In genomic region chr10:19488592-19489280, GRCh38 we compare ENCODE assay signal across 9 cellular contexts.
DNase-seq lines count a peak whose midpoint lies in the region; ATAC-seq and TF ChIP-seq lines count a peak whose summit lies in the region.
"Had no signal": no experiment of that assay in that cellular context is flagged by ENCODE, and none has a peak within 500 bp of the region (broad histone marks: within the 10 kb centered on the region; RNA-seq: fewer than 3 reads in every experiment).

No MANE protein-coding gene starts in this region.

- H3K27ac ChIP-seq in uterus (peak overlapping the region in 1 of 2 donors; percentile 40), colonic mucosa (no peak overlapping the region)
- H3K27ac ChIP-seq: neutrophil had no signal

- peaks cover 4% of the 10 kb centered on the region for H3K27me3 Mint-ChIP-seq in activated naive CD4-positive, alpha-beta T cell treated with anti-CD3 and anti-CD28 coated beads, Interleukin-2, amount 50 U/mL, for 24 hours
- H3K27me3 Mint-ChIP-seq in glutamatergic neuron (ENCODE audit: unreplicated experiment): peaks cover 2% of the 10 kb centered on the region
- no peaks in the 10 kb centered on the region for H3K27me3 Mint-ChIP-seq in nephron (ENCODE audit: low read depth)

- TF ChIP-seq CTCF in glutamatergic neuron (IDR thresholded peaks at IDR 0.05; ENCODE audit: partially characterized antibody, unreplicated experiment) (peak; percentile 55), nephron (IDR thresholded peaks at IDR 0.05; ENCODE audit: unreplicated experiment in 3 of 3) (peak in 2 of 3 experiments; percentile 19 to 51), uterus (IDR thresholded peaks at IDR 0.05) (peak in 1 of 4 experiments; percentile 20), colonic mucosa (IDR thresholded peaks at IDR 0.05) (no peak)

- H3K36me3 ChIP-seq in uterus (no peaks in the 10 kb centered on the region), colonic mucosa (no peaks in the 10 kb centered on the region)
- H3K36me3 ChIP-seq: neutrophil had no signal

- no peak for DNase-seq in activated naive CD4-positive, alpha-beta T cell treated with anti-CD3 and anti-CD28 coated beads, Interleukin-2, amount 50 U/mL, for 16 hours
- DNase-seq in glutamatergic neuron: peak; percentile 86
- peak; percentile 35 to 36 for DNase-seq in uterus
- DNase-seq in colonic mucosa: no peak
- no peak for DNase-seq in NCI-H128 (lab: John Stamatoyannopoulos, UW; ENCODE audit: unreplicated experiment)

- H3K4me1 Mint-ChIP-seq in activated naive CD4-positive, alpha-beta T cell treated with anti-CD3 and anti-CD28 coated beads, Interleukin-2, amount 50 U/mL, for 24 hours: no peaks in the 10 kb centered on the region
- H3K4me1 Mint-ChIP-seq in glutamatergic neuron (ENCODE audit: low read depth, unreplicated experiment): peaks cover 3% of the 10 kb centered on the region
- H3K4me1 Mint-ChIP-seq in nephron: peaks cover 11% of the 10 kb centered on the region

- H3K27me3 ChIP-seq in uterus (no peaks in the 10 kb centered on the region), colonic mucosa (no peaks in the 10 kb centered on the region)
- H3K27me3 ChIP-seq: neutrophil had no signal

- H3K27ac Mint-ChIP-seq in activated naive CD4-positive, alpha-beta T cell treated with anti-CD3 and anti-CD28 coated beads, Interleukin-2, amount 50 U/mL, for 24 hours: peak overlapping the region; percentile 8
- H3K27ac Mint-ChIP-seq in glutamatergic neuron (ENCODE audit: unreplicated experiment) (no peak overlapping the region), nephron (peak overlapping the region; percentile 77 to 85 (median 83))

- TF ChIP-seq POLR2A in uterus (IDR thresholded peaks at IDR 0.05): no peak

- H3K9me3 ChIP-seq in uterus: no peaks in the 10 kb centered on the region
- H3K9me3 ChIP-seq in colonic mucosa: no peaks in the 10 kb centered on the region
- H3K9me3 ChIP-seq: neutrophil had no signal

- H3K4me1 ChIP-seq in uterus (no peaks in the 10 kb centered on the region), colonic mucosa (no peaks in the 10 kb centered on the region)

- intact Hi-C loops in uterus (cut with DNase I; ENCODE audit: low total_unique reads) (no loop called here), colonic mucosa (cut with DNase I) (no loop called here)

- no peak for ATAC-seq in GM21360 (IDR thresholded peaks at IDR 0.05; ENCODE audit: unreplicated experiment)

- H3K9me3 Mint-ChIP-seq in activated naive CD4-positive, alpha-beta T cell treated with anti-CD3 and anti-CD28 coated beads, Interleukin-2, amount 50 U/mL, for 24 hours: peaks cover 6% of the 10 kb centered on the region
- H3K9me3 Mint-ChIP-seq in glutamatergic neuron (ENCODE audit: unreplicated experiment) (no peaks in the 10 kb centered on the region), nephron (peaks cover 2% of the 10 kb centered on the region)

- no peaks in the 10 kb centered on the region for H3K36me3 Mint-ChIP-seq in activated naive CD4-positive, alpha-beta T cell treated with anti-CD3 and anti-CD28 coated beads, Interleukin-2, amount 50 U/mL, for 24 hours
- H3K36me3 Mint-ChIP-seq in glutamatergic neuron (ENCODE audit: unreplicated experiment) (no peaks in the 10 kb centered on the region), nephron (ENCODE audit: low read depth) (no peaks in the 10 kb centered on the region)

- no peak overlapping the region for H3K4me3 Mint-ChIP-seq in activated naive CD4-positive, alpha-beta T cell treated with anti-CD3 and anti-CD28 coated beads, Interleukin-2, amount 50 U/mL, for 24 hours
- H3K4me3 Mint-ChIP-seq in glutamatergic neuron (ENCODE audit: unreplicated experiment) (peak overlapping the region; percentile 70), nephron (peak overlapping the region; percentile 78 to 83 (median 83))

- H3K4me3 ChIP-seq in uterus (peak overlapping the region in 1 of 2 donors; percentile 25), colonic mucosa (no peak overlapping the region)

- no peak overlapping the region for H3K9ac ChIP-seq in colonic mucosa (ENCODE audit: low read depth in 2 of 2, low read length in 2 of 2)

Comparison
In these comparisons a context has a peak if more than half of its experiments do, and no peak if none do; other contexts are left out.
1. DNase-seq: peak in glutamatergic neuron (single experiment) and uterus (2 of 2); none in activated naive CD4-positive, alpha-beta T cell treated with anti-CD3 and anti-CD28 coated beads, Interleukin-2, amount 50 U/mL, for 16 hours (single experiment), colonic mucosa (single experiment) and NCI-H128 (single experiment).